In the genomic region with DNA sequence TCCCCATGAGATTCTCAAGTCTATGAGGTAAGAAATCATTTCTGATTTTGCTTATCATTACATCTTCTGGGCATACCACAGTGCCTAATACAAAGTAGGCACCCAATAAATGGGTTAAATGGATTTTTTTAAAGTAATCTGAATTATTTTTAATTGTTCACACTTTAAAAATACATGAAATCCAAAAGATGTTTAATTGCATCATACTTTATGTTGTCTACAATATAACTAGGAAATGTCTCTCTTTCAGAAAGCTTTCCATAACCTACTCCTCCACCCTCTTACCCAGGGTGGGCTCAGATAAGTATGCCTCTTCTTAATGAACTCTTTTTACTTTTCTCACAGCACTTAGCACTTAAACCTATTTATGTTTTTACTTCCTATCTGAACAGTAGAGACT, we compare ENCODE assay signal across 20 cellular contexts.
"Had no signal": no experiment of that assay in that cellular context is flagged by ENCODE, and none has a peak within 500 bp of the region (broad histone marks: within the 10 kb centered on the region; RNA-seq: fewer than 3 reads in every experiment).

No MANE protein-coding gene starts in this region.

- H2AFZ ChIP-seq: neural progenitor cell had no signal

- ATAC-seq: activated CD8-positive, alpha-beta T cell treated with anti-CD3 and anti-CD28 coated beads for 36 hours; gastrocnemius medialis; left lung; stimulated activated naive CD8-positive, alpha-beta T cell treated with anti-CD3 and anti-CD28 coated beads, Interleukin-15, Interleukin-2, amounts not matched to agents 100 U/mL and 50 U/mL, for 24 hours; WTC11 had no signal

- H3K27ac Mint-ChIP-seq: activated CD8-positive, alpha-beta T cell treated with anti-CD3 and anti-CD28 coated beads for 36 hours; activated naive CD4-positive, alpha-beta T cell treated with anti-CD3 and anti-CD28 coated beads, Interleukin-2, amount 10 ng/mL, durations not matched to agents 7 days and 5 days; neural progenitor cell had no signal

- H3K4me2 ChIP-seq: neural progenitor cell had no signal

- H3K4me1 Mint-ChIP-seq: neural progenitor cell had no signal

- DNase-seq: activated CD4-positive, alpha-beta T cell treated with anti-CD3 and anti-CD28 coated beads for 4 hours; activated CD8-positive, alpha-beta T cell treated with anti-CD3 and anti-CD28 coated beads for 36 hours; activated naive CD4-positive, alpha-beta T cell treated with anti-CD3 and anti-CD28 coated beads, Interleukin-2, amount 10 ng/mL, durations not matched to agents 7 days and 5 days; activated T-cell treated with anti-CD3 and anti-CD28 coated beads, Interleukin-2, amount 50 U/mL, for 1 hour; gastrocnemius medialis; head of caudate nucleus; left lung; midbrain; stimulated activated CD4-positive, alpha-beta T cell treated with anti-CD3 and anti-CD28 coated beads, Interleukin-12 subunit alpha, Interleukin-12 subunit beta, amount 100 ng/mL, for 4 hours; stimulated activated CD4-positive, alpha-beta T cell treated with anti-CD3 and anti-CD28 coated beads, Interleukin-1b, Interleukin-23, amount 100 ng/mL, for 48 hours; stimulated activated CD8-positive, alpha-beta memory T cell treated with anti-CD3 and anti-CD28 coated beads, Interleukin-4, amount 100 ng/mL, for 48 hours; stimulated activated naive CD8-positive, alpha-beta T cell treated with anti-CD3 and anti-CD28 coated beads, Interleukin-15, Interleukin-2, amounts not matched to agents 100 U/mL and 50 U/mL, for 24 hours; transverse colon had no signal

- H3K27me3 Mint-ChIP-seq: activated CD8-positive, alpha-beta T cell treated with anti-CD3 and anti-CD28 coated beads for 36 hours; activated naive CD4-positive, alpha-beta T cell treated with anti-CD3 and anti-CD28 coated beads, Interleukin-2, amount 10 ng/mL, durations not matched to agents 7 days and 5 days had no signal

- H3K4me3 Mint-ChIP-seq: activated CD8-positive, alpha-beta T cell treated with anti-CD3 and anti-CD28 coated beads for 36 hours; activated naive CD4-positive, alpha-beta T cell treated with anti-CD3 and anti-CD28 coated beads, Interleukin-2, amount 10 ng/mL, durations not matched to agents 7 days and 5 days; neural progenitor cell; WTC11 had no signal

- H3K9me3 ChIP-seq: gastrocnemius medialis, left lung, prostate gland, right atrium auricular region had no signal

- H3K36me3 ChIP-seq: prostate gland, transverse colon had no signal

- H3K27ac ChIP-seq: ascending aorta, coronary artery, gastrocnemius medialis, left lung, neural progenitor cell, prostate gland, right atrium auricular region, suprapubic skin, transverse colon had no signal

- H3K27me3 ChIP-seq: ascending aorta, gastrocnemius medialis, left lung, neural progenitor cell, right atrium auricular region, suprapubic skin, transverse colon had no signal

- H3K4me3 ChIP-seq: ascending aorta, coronary artery, gastrocnemius medialis, left lung, neural progenitor cell, prostate gland, right atrium auricular region, suprapubic skin, transverse colon had no signal

- H3K4me1 ChIP-seq: ascending aorta, neural progenitor cell, prostate gland, right atrium auricular region had no signal
